In genomic region chr11:73429121-73429740, GRCh38 we compare ENCODE assay signal across 15 cellular contexts. TPM values are rescaled to one million over a fixed set of nuclear protein-coding genes. Genes with fewer than 3 reads are reported as not detected.
DNase-seq lines count a peak whose midpoint lies in the region; ATAC-seq, FAIRE-seq and TF ChIP-seq lines count a peak whose summit lies in the region.
"Had no signal": no experiment of that assay in that cellular context is flagged by ENCODE, and none has a peak within 500 bp of the region (broad histone marks: within the 10 kb centered on the region; RNA-seq: fewer than 3 reads in every experiment).

No MANE protein-coding gene starts in this region.

- H3K9me3 Mint-ChIP-seq in stimulated activated effector memory CD8-positive, alpha-beta T cell treated with anti-CD3 and anti-CD28 coated beads, Interleukin-12 subunit alpha, Interleukin-12 subunit beta, amount 100 ng/mL, for 72 hours, result no peaks in the 10 kb centered on the region
- H3K9me3 Mint-ChIP-seq: CD4-positive, alpha-beta memory T cell; central memory CD8-positive, alpha-beta T cell had no signal

- 42 to 54% methylated on average over 4 to 5 of the region's 5 CpGs for WGBS in gastroesophageal sphincter (ENCODE audit: low coverage in 1 of 2), 2 donors

- H3K4me3 ChIP-seq in fibroblast of mammary gland (ENCODE audit: control insufficient read depth, low read depth, low read length), result no peak overlapping the region
- H3K4me3 ChIP-seq in gastroesophageal sphincter, result no peak overlapping the region
- H3K4me3 ChIP-seq: K562, prostate gland had no signal

- TF ChIP-seq CTCF in fibroblast of mammary gland (conservative IDR thresholded peaks at IDR 0.05; ENCODE audit: control insufficient read depth, insufficient read depth, low read depth, low read length) (no peak), gastroesophageal sphincter (IDR thresholded peaks at IDR 0.05) (no peak)

- no peak for TF ChIP-seq POLR2A in GM12892 (IDR thresholded peaks at IDR 0.05; ENCODE audit: low read depth, low read length)
- no peak for TF ChIP-seq POLR2A in gastroesophageal sphincter (IDR thresholded peaks at IDR 0.05)

- peaks cover 0 to 25% (median 0%) of the 10 kb centered on the region in 3 donors for H3K4me1 ChIP-seq in gastroesophageal sphincter
- H3K4me1 ChIP-seq: prostate gland had no signal

- no peak for TF ChIP-seq EP300 in gastroesophageal sphincter (IDR thresholded peaks at IDR 0.05)

- H3K27ac ChIP-seq in gastroesophageal sphincter, result peak overlapping the region in 1 of 4 donors; percentile 26
- H3K27ac ChIP-seq: prostate gland had no signal

- peak overlapping the region; percentile 6 for H3K27ac Mint-ChIP-seq in stimulated activated effector memory CD8-positive, alpha-beta T cell treated with anti-CD3 and anti-CD28 coated beads, Interleukin-12 subunit alpha, Interleukin-12 subunit beta, amount 100 ng/mL, for 72 hours

- H3K9me3 ChIP-seq in gastroesophageal sphincter, result no peaks in the 10 kb centered on the region
- H3K9me3 ChIP-seq: prostate gland had no signal

- H3K27me3 ChIP-seq in gastroesophageal sphincter, result no peaks in the 10 kb centered on the region

- no peak for FAIRE-seq in GM12892 (lab: Jason Lieb, UNC)
- FAIRE-seq: K562 had no signal

- H3K36me3 Mint-ChIP-seq in stimulated activated effector memory CD8-positive, alpha-beta T cell treated with anti-CD3 and anti-CD28 coated beads, Interleukin-12 subunit alpha, Interleukin-12 subunit beta, amount 100 ng/mL, for 72 hours, result peaks cover 5% of the 10 kb centered on the region

- peaks cover 0 to 8% of the 10 kb centered on the region in 2 donors for H3K36me3 ChIP-seq in gastroesophageal sphincter
- H3K36me3 ChIP-seq: prostate gland had no signal

- ATAC-seq in stimulated activated effector memory CD8-positive, alpha-beta T cell treated with anti-CD3 and anti-CD28 coated beads, Interleukin-12 subunit alpha, Interleukin-12 subunit beta, amount 100 ng/mL, for 72 hours, result no peak
- ATAC-seq in gastroesophageal sphincter, result no peak
- ATAC-seq: K562 had no signal

- H3K4me1 Mint-ChIP-seq in stimulated activated effector memory CD8-positive, alpha-beta T cell treated with anti-CD3 and anti-CD28 coated beads, Interleukin-12 subunit alpha, Interleukin-12 subunit beta, amount 100 ng/mL, for 72 hours, result peaks cover 11% of the 10 kb centered on the region
- H3K4me1 Mint-ChIP-seq: central memory CD8-positive, alpha-beta T cell had no signal

- H3K4me3 Mint-ChIP-seq in stimulated activated effector memory CD8-positive, alpha-beta T cell treated with anti-CD3 and anti-CD28 coated beads, Interleukin-12 subunit alpha, Interleukin-12 subunit beta, amount 100 ng/mL, for 72 hours, result no peak overlapping the region
- H3K4me3 Mint-ChIP-seq: CD4-positive, alpha-beta memory T cell; central memory CD8-positive, alpha-beta T cell had no signal

- DNase-seq in HT1080 (ENCODE audit: low read depth), result peak; percentile 50
- peak; percentile 66 for DNase-seq in amniotic epithelial cell (ENCODE audit: low read depth)
- DNase-seq in fibroblast of mammary gland (ENCODE audit: low read depth), result peak; percentile 76
- no peak for DNase-seq in stimulated activated effector memory CD8-positive, alpha-beta T cell treated with anti-CD3 and anti-CD28 coated beads, Interleukin-12 subunit alpha, Interleukin-12 subunit beta, amount 100 ng/mL, for 72 hours (ENCODE audit: low spot score in 2 of 2)
- DNase-seq in GM12892 (ENCODE audit: insufficient read length), result no peak
- no peak for DNase-seq in activated gamma-delta T cell treated with Interleukin-2 at 50 U/mL for 16 hours
- DNase-seq: activated naive CD4-positive, alpha-beta T cell; CD4-positive, alpha-beta memory T cell; GDM1; NCI-H1105; stimulated activated CD4-positive, alpha-beta T cell treated with anti-CD3 and anti-CD28 coated beads, Interleukin-15, amount 100 ng/mL, for 24 hours had no signal

RNA-seq across cellular contexts. Expression of gene RELT, which starts 53.0 kb away (rescaled TPM):
- total RNA-seq in HT1080 (2014; rRNA removed; shearing (Covaris generic)), result 13.4 and 15.1 TPM in 2 replicates
- 8.2 and 8.7 TPM in 2 replicates for polyA plus RNA-seq in HT1080 (2015; cell fraction: cytosol; rRNA removed)
- polyA plus RNA-seq in HT1080 (2015; cell fraction: nucleus; rRNA removed), result 21.4 and 23.2 TPM in 2 replicates
- 12.6 TPM for polyA plus RNA-seq in GM12892 (2012; ENCODE audit: missing spikeins)
- total RNA-seq in gastroesophageal sphincter, result 1 to 10 TPM; 2.3 to 5.7 (median 3.5) TPM

Comparison
In these comparisons a context has a peak if more than half of its experiments do, and no peak if none do; other contexts are left out.
1. DNase-seq: peak in HT1080 (single experiment), amniotic epithelial cell (single experiment) and fibroblast of mammary gland (single experiment); none in stimulated activated effector memory CD8-positive, alpha-beta T cell treated with anti-CD3 and anti-CD28 coated beads, Interleukin-12 subunit alpha, Interleukin-12 subunit beta, amount 100 ng/mL, for 72 hours (0 of 2), GM12892 (single experiment) and activated gamma-delta T cell treated with Interleukin-2 at 50 U/mL for 16 hours (single experiment).